1 cellular context compared by ENCODE assay signal in genomic region chr6:37171970-37172812, GRCh38.
A peak's percentile ranks its signal among the peaks of the same experiment; 100 is the strongest.
TF ChIP-seq lines count a peak whose summit lies in the region.

No MANE protein-coding gene starts in this region.

TF ChIP-seq in HepG2, 621 proteins besides CTCF, POLR2A, EP300 and RAD21 (continued from another document and continues in another):
- TF ChIP-seq ZBTB26 (CRISPR knock-in tag; IDR thresholded peaks at IDR 0.05; ENCODE audit: borderline replicate concordance) (peak; percentile 69; the same call in 1 of the 2 replicates), MTERF4 (CRISPR knock-in tag; IDR thresholded peaks at IDR 0.05) (no peak), ZFP90 (CRISPR knock-in tag; IDR thresholded peaks at IDR 0.05; ENCODE audit: borderline replicate concordance) (peak; percentile 83; the same call in 1 of the 2 replicates), ZNF383 (CRISPR knock-in tag; IDR thresholded peaks at IDR 0.05; ENCODE audit: borderline replicate concordance) (no peak), SKIL (CRISPR knock-in tag; IDR thresholded peaks at IDR 0.05; ENCODE audit: borderline replicate concordance) (peak; percentile 43; the same call in 1 of the 2 replicates), ZNF264 (CRISPR knock-in tag; IDR thresholded peaks at IDR 0.05) (peak; percentile 51), ZMYM3 (CRISPR knock-in tag; IDR thresholded peaks at IDR 0.05) (0 out of 2 replicates have a peak, but pooled peaks have one; percentile 42), HNF1A (IDR thresholded peaks at IDR 0.05; ENCODE audit: low read depth) (peak; percentile 47), HNF1A (CRISPR knock-in tag; IDR thresholded peaks at IDR 0.05; ENCODE audit: borderline replicate concordance) (peak; percentile 76; the same call in 1 of the 2 replicates), TSC22D2 (CRISPR knock-in tag; IDR thresholded peaks at IDR 0.05; ENCODE audit: borderline replicate concordance) (peak; percentile 51; the same call in 1 of the 2 replicates), ZNF414 (CRISPR knock-in tag; IDR thresholded peaks at IDR 0.05) (peak; percentile 79), TCF7 (IDR thresholded peaks at IDR 0.05; ENCODE audit: low read depth) (peak; percentile 97), HMGXB4 (CRISPR knock-in tag; IDR thresholded peaks at IDR 0.05; ENCODE audit: borderline replicate concordance in 1 of 2, low read depth in 1 of 2) (peak in 1 of 2 experiments; percentile 86; a peak in 3 of 4 replicates), ELF3 (CRISPR knock-in tag; IDR thresholded peaks at IDR 0.05) (peak; percentile 43), ZSCAN31 (CRISPR knock-in tag; IDR thresholded peaks at IDR 0.05; ENCODE audit: low read depth) (peak; percentile 57; the same call in 1 of the 2 replicates), ZNF232 (CRISPR knock-in tag; IDR thresholded peaks at IDR 0.05; ENCODE audit: borderline replicate concordance) (peak; percentile 74; the same call in 1 of the 2 replicates), MEF2D (CRISPR knock-in tag; IDR thresholded peaks at IDR 0.05) (0 out of 2 replicates have a peak, but pooled peaks have one; percentile 16), IKZF5 (CRISPR knock-in tag; IDR thresholded peaks at IDR 0.05) (peak; percentile 45), TOPORS (CRISPR knock-in tag; IDR thresholded peaks at IDR 0.05) (no peak), ZNF790 (CRISPR knock-in tag; IDR thresholded peaks at IDR 0.05; ENCODE audit: borderline replicate concordance) (no peak), ZNF143 (CRISPR knock-in tag; IDR thresholded peaks at IDR 0.05) (0 out of 2 replicates have a peak, but pooled peaks have one; percentile 17), ZSCAN20 (CRISPR knock-in tag; IDR thresholded peaks at IDR 0.05; ENCODE audit: borderline replicate concordance) (peak; percentile 64; the same call in 1 of the 2 replicates), TARDBP (CRISPR knock-in tag; IDR thresholded peaks at IDR 0.05) (peak; percentile 86), AFF4 (CRISPR knock-in tag; IDR thresholded peaks at IDR 0.05) (no peak; the same call in 1 of the 2 replicates), SP5 (CRISPR knock-in tag; IDR thresholded peaks at IDR 0.05; ENCODE audit: borderline replicate concordance, low read depth) (peak; percentile 97), ZMYM2 (CRISPR knock-in tag; IDR thresholded peaks at IDR 0.05) (no peak), NFKBIZ (CRISPR knock-in tag; IDR thresholded peaks at IDR 0.05) (0 out of 2 replicates have a peak, but pooled peaks have one; percentile 17), RBM22 (optimal IDR thresholded peaks at IDR 0.05; ENCODE audit: low read length) (no peak), ZNF761 (CRISPR knock-in tag; conservative IDR thresholded peaks at IDR 0.05) (0 out of 2 replicates have a peak, but pooled peaks have one; percentile 21), BHLHE40 (IDR thresholded peaks at IDR 0.05; ENCODE audit: low read length) (peak; percentile 74; the same call in 1 of the 2 replicates), RERE (CRISPR knock-in tag; IDR thresholded peaks at IDR 0.05; ENCODE audit: low read depth) (peak; percentile 90; the same call in 1 of the 2 replicates), ZNF350 (CRISPR knock-in tag; IDR thresholded peaks at IDR 0.05; ENCODE audit: borderline replicate concordance, low read depth) (peak; percentile 47; the same call in 1 of the 2 replicates), ZNF672 (CRISPR knock-in tag; IDR thresholded peaks at IDR 0.05) (no peak), ZNF839 (CRISPR knock-in tag; IDR thresholded peaks at IDR 0.05; ENCODE audit: borderline replicate concordance) (0 out of 2 replicates have a peak, but pooled peaks have one; percentile 56)
